8 cellular contexts compared by ENCODE assay signal in the genomic region with DNA sequence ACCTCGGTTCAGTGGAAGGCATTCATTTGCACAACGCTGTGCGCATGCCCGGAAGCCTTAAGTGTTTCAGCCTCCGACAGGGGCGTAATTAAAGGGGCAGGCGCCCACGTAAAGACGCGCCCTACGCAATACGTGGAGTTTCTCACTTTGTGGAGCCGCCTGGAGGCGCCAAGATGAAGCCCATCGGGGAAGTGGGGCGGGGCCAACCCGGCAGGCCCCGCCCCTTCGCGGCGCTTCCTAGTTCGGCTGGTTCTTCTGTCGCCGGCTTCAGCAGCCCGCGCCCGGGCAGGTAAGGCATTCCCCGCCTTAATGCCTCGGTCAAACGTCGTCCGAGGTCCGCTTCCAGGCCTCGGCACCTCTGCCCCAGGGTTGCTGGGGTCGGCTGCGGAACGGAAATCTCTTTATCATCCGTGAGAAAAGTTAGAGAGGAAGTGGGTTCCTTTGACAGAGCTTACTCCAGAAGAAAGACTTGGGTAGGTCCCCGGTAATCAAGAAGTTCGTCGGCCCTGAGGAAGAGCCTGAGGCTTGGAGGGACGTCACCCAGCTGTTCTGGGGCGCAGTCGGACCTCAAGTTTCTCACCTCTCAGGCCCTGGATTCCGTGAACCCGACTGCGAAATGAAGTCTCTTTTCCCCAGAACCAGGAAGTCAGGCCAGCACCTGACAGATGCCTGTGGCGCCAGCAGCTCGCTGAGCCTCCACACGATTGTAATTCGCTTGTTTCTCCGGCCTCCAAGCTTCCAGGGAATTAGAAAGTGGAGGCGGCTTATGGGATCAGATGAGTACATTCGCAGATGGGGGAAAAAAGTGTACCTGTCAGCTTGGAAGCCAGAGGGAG. TPM values are rescaled to one million over a fixed set of nuclear protein-coding genes. Genes with fewer than 3 reads are reported as not detected.
A peak's percentile ranks its signal among the peaks of the same experiment; 100 is the strongest.
DNase-seq lines count a peak whose midpoint lies in the region; ATAC-seq, FAIRE-seq and TF ChIP-seq lines count a peak whose summit lies in the region.

A gene (plus strand): TSS at position 224 of the 836 bp plus-strand sequence. CDS start 9,161 bp downstream, outside the sequence.
A gene with protein sequence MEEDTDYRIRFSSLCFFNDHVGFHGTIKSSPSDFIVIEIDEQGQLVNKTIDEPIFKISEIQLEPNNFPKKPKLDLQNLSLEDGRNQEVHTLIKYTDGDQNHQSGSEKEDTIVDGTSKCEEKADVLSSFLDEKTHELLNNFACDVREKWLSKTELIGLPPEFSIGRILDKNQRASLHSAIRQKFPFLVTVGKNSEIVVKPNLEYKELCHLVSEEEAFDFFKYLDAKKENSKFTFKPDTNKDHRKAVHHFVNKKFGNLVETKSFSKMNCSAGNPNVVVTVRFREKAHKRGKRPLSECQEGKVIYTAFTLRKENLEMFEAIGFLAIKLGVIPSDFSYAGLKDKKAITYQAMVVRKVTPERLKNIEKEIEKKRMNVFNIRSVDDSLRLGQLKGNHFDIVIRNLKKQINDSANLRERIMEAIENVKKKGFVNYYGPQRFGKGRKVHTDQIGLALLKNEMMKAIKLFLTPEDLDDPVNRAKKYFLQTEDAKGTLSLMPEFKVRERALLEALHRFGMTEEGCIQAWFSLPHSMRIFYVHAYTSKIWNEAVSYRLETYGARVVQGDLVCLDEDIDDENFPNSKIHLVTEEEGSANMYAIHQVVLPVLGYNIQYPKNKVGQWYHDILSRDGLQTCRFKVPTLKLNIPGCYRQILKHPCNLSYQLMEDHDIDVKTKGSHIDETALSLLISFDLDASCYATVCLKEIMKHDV (minus strand): TSS at position 63 of the 836 bp plus-strand sequence. CDS start 3,545 bp downstream, outside the sequence.

- FAIRE-seq in GM12891 (lab: Jason Lieb, UNC): peak; percentile 96

- no peaks in the 10 kb centered on the region for H3K27me3 ChIP-seq in adrenal gland
- H3K27me3 ChIP-seq in heart left ventricle: no peaks in the 10 kb centered on the region
- H3K27me3 ChIP-seq in upper lobe of left lung: no peaks in the 10 kb centered on the region

- TF ChIP-seq EP300 in upper lobe of left lung (IDR thresholded peaks at IDR 0.05): no peak

- TF ChIP-seq CTCF in adrenal gland (IDR thresholded peaks at IDR 0.05): peak in 5 of 6 experiments; percentile 41 to 54 (median 45)
- peak in 11 of 12 donors; percentile 22 to 76 (median 40) for TF ChIP-seq CTCF in heart left ventricle (IDR thresholded peaks at IDR 0.05)
- peak in 5 of 6 experiments; percentile 50 to 67 (median 59) for TF ChIP-seq CTCF in upper lobe of left lung (IDR thresholded peaks at IDR 0.05)

- H3K36me3 ChIP-seq in adrenal gland (replicated peaks in 1 of 2): no peaks in the 10 kb centered on the region
- H3K36me3 ChIP-seq in heart left ventricle: peaks cover 0 to 12% (median 9%) of the 10 kb centered on the region in 9 donors
- H3K36me3 ChIP-seq in upper lobe of left lung: peaks cover 0 to 7% (median 0%) of the 10 kb centered on the region in 4 donors

- H3K9me3 ChIP-seq in adrenal gland (replicated peaks in 1 of 3) (no peaks in the 10 kb centered on the region), heart left ventricle (no peaks in the 10 kb centered on the region), upper lobe of left lung (no peaks in the 10 kb centered on the region)

- DNase-seq in GM12891 (ENCODE audit: insufficient read length, low spot score) (peak; percentile 78), NCI-H1436 (lab: John Stamatoyannopoulos, UW) (peak; percentile 96), T-helper 1 cell (peak; percentile 91 to 97 (median 93)), adrenal gland (peak; percentile 92 to 98 (median 96)), heart left ventricle (peak; percentile 92 to 97 (median 96)), posterior cingulate gyrus (peak; percentile 88 to 99 (median 94)), upper lobe of left lung (peak; percentile 98 to 99)

- H3K4me1 ChIP-seq in adrenal gland (replicated peaks in 1 of 2) (peaks cover 0 to 36% of the 10 kb centered on the region in 2 donors), heart left ventricle (peaks cover 0 to 45% (median 18%) of the 10 kb centered on the region in 12 donors), upper lobe of left lung (peaks cover 10 to 38% (median 33%) of the 10 kb centered on the region in 4 donors)

- intact Hi-C loops in adrenal gland (cut with DNase I) (no loop called here), heart left ventricle (cut with DNase I) (loop anchor here in 7 of 10 donors (1.0 to 10.0 kb wide), 5 partner anchors 46 to 126 kb away; a partner anchor contains a TSS), posterior cingulate gyrus (cut with DNase I) (loop anchor here (5.0 kb wide), 1 partner anchor 48 kb away; a partner anchor contains a TSS)

- H3K27ac ChIP-seq in adrenal gland (peak within 1 kb of the TSS; percentile 73 to 88 (median 78)), heart left ventricle (peak within 1 kb of the TSS; percentile 41 to 94 (median 81)), upper lobe of left lung (peak within 1 kb of the TSS; percentile 90 to 97 (median 92))

- ATAC-seq in HG02840 (IDR thresholded peaks at IDR 0.05; ENCODE audit: low FRiP score, unreplicated experiment) (peak; percentile 98), heart left ventricle (peak; percentile 99 to 100 (median 100)), upper lobe of left lung (ENCODE audit: low FRiP score in 2 of 2) (peak; percentile 100)

- WGBS in adrenal gland, 4 donors: 0 to 1% (median 1%) methylated on average over 14 to 54 of the region's 54 CpGs
- WGBS in heart left ventricle, 4 donors: 0 to 4% (median 1%) methylated on average over 44 to 54 of the region's 54 CpGs
- 1% methylated on average over 16 to 45 of the region's 54 CpGs for WGBS in upper lobe of left lung, 2 donors

- peak within 1 kb of the TSS; percentile 2 to 85 (median 62) for H3K4me3 ChIP-seq in adrenal gland
- H3K4me3 ChIP-seq in heart left ventricle: peak within 1 kb of the TSS; percentile 45 to 92 (median 78)
- H3K4me3 ChIP-seq in upper lobe of left lung: peak within 1 kb of the TSS; percentile 55 to 68 (median 61)

- TF ChIP-seq POLR2A in GM12891 (IDR thresholded peaks at IDR 0.05; ENCODE audit: low read depth, low read length) (peak; percentile 86), adrenal gland (IDR thresholded peaks at IDR 0.05) (peak; percentile 72 to 73), heart left ventricle (IDR thresholded peaks at IDR 0.05) (peak in 1 of 2 donors; percentile 65), upper lobe of left lung (IDR thresholded peaks at IDR 0.05) (peak in 3 of 4 donors; percentile 73 to 92 (median 84))

TF ChIP-seq in GM12891, 5 proteins besides CTCF, POLR2A, EP300 and RAD21:
- TF ChIP-seq POU2F2 (IDR thresholded peaks at IDR 0.05; ENCODE audit: low read depth, low read length): peak; percentile 55; the same call in 1 of the 2 replicates
- TF ChIP-seq TAF1 (IDR thresholded peaks at IDR 0.05; ENCODE audit: low read depth, low read length): peak; percentile 70
- TF ChIP-seq SPI1 (IDR thresholded peaks at IDR 0.05; ENCODE audit: low read depth, low read length): peak; percentile 74
- no peak for TF ChIP-seq PAX5 (IDR thresholded peaks at IDR 0.05; ENCODE audit: insufficient read depth, low read length, severe bottlenecking)
- peak; percentile 93 for TF ChIP-seq POLR2AphosphoS5 (IDR thresholded peaks at IDR 0.05; ENCODE audit: low read depth, low read length)

RNA-seq across cellular contexts. Expression of the first gene that starts in this region (rescaled TPM):
- 12.4 TPM for polyA plus RNA-seq in GM12891 (2012; ENCODE audit: low read depth, missing spikeins)
- total RNA-seq in adrenal gland: 10 to 100 TPM; 11.6 to 25.6 (median 15.0) TPM
- polyA plus RNA-seq in adrenal gland: 10 to 100 TPM; 10.6 to 11.4 (median 10.8) TPM
- total RNA-seq in heart left ventricle: 10 to 100 TPM in 1 of 9 donors, 1 to 10 TPM in 8; 3.6 to 14.4 (median 5.1) TPM
- 1 to 10 TPM; 3.3 to 4.8 TPM for polyA plus RNA-seq in heart left ventricle
- total RNA-seq in upper lobe of left lung: 10 to 100 TPM; 14.4 to 41.6 (median 21.1) TPM

RNA-seq across cellular contexts. Expression of the second gene that starts in this region (rescaled TPM):
- polyA plus RNA-seq in GM12891 (2012; ENCODE audit: low read depth, missing spikeins): 4.5 TPM
- total RNA-seq in adrenal gland (10 to 100 TPM in 6 of 8 donors, 1 to 10 TPM in 2; 5.1 to 24.4 (median 15.1) TPM), heart left ventricle (1 to 10 TPM; 3.7 to 7.6 (median 5.3) TPM), upper lobe of left lung (10 to 100 TPM in 1 of 6 donors, 1 to 10 TPM in 5; 1.8 to 10.6 (median 8.8) TPM)
- polyA plus RNA-seq in adrenal gland (10 to 100 TPM in 1 of 3 donors, 1 to 10 TPM in 1, under 1 TPM in 1; 0.84 to 15.5 (median 1.9) TPM), heart left ventricle (1 to 10 TPM in 1 of 2 donors, under 1 TPM in 1; 0.80 to 2.9 TPM)

Comparison
In these comparisons a context has a peak if more than half of its experiments do, and no peak if none do; other contexts are left out.
1. Peak in every context shown above with its lines: DNase-seq, ATAC-seq, H3K4me3 ChIP-seq and H3K27ac ChIP-seq.
2. intact Hi-C loops: an anchor here in heart left ventricle (1.0 to 10.0 kb wide) and posterior cingulate gyrus (5.0 kb wide); none called in adrenal gland.